Comparison of ENCODE assay signal across 19 cellular contexts in the genomic region with DNA sequence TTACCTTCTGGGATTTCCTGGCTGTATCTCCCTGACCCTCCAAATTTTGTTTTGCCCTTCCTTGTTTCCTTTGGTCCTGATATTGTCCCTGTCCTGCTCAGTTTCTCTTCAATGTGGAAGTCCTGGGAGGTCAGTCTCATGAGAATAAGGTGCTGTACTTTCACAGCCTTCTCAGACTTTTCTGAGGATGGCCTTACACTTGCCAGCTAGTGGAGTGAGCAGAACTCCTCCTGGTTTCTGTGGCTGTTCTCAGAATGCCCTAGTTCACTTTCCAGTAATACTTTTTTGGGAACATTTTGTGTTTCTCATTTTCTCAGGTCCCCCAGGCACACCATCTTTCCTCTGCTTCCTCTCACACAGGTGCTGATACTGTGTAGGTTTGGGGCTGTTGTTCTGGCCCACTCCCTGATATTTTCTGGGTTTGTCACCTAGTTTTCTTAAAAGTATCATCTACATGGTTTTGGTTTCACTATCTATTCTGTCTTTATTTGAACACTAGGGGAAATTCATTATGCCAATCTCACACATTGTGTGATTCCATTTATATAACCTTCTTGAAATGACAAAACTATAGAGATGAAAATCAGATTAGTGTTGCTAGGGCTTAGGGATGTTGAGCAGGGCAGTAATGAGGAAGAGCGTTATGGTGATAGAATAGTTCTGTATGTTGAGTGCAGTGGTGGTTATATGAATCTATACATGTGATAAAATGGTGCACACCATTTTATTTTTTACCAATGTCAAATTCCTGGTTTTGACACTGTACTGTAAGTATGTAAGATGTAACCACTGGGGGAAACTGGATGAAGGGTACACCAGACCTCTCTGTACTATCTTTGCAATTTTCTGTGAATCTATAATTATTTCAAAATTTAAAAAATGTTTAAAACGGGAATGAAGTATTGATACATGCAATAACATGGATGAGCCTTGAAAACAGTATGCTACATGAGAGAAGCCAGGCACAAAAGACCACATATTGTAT. TPM values are rescaled to one million over a fixed set of nuclear protein-coding genes. Genes with fewer than 3 reads are reported as not detected.
DNase-seq lines count a peak whose midpoint lies in the region; ATAC-seq and TF ChIP-seq lines count a peak whose summit lies in the region.
"Had no signal": no experiment of that assay in that cellular context is flagged by ENCODE, and none has a peak within 500 bp of the region (broad histone marks: within the 10 kb centered on the region; RNA-seq: fewer than 3 reads in every experiment).

No MANE protein-coding gene starts in this region.

- H3K4me3 ChIP-seq in GM23338: no peak overlapping the region

- H3K9me3 Mint-ChIP-seq in activated CD4-positive, alpha-beta T cell treated with anti-CD3 and anti-CD28 coated beads for 36 hours (ENCODE audit: low read depth): peaks cover 2% of the 10 kb centered on the region
- H3K9me3 Mint-ChIP-seq in GM23338: no peaks in the 10 kb centered on the region
- no peaks in the 10 kb centered on the region for H3K9me3 Mint-ChIP-seq in activated CD8-positive, alpha-beta T cell treated with anti-CD3 and anti-CD28 coated beads for 36 hours
- peaks cover 3% of the 10 kb centered on the region for H3K9me3 Mint-ChIP-seq in neural crest cell
- H3K9me3 Mint-ChIP-seq: CD4-positive, alpha-beta T cell had no signal

- DNase-seq in activated CD4-positive, alpha-beta T cell treated with anti-CD3 and anti-CD28 coated beads for 36 hours: no peak
- no peak for DNase-seq in activated CD4-positive, alpha-beta T cell treated with anti-CD3 and anti-CD28 coated beads for 48 hours
- DNase-seq in GM23338 (ENCODE audit: low spot score): no peak
- DNase-seq in activated CD8-positive, alpha-beta T cell treated with anti-CD3 and anti-CD28 coated beads for 36 hours: no peak
- no peak for DNase-seq in neural crest cell (ENCODE audit: low read depth, low spot score)
- DNase-seq in NOMO-1 (lab: John Stamatoyannopoulos, UW; ENCODE audit: unreplicated experiment in 2 of 2): no peak
- DNase-seq in activated effector memory CD4-positive, alpha-beta T cell treated with anti-CD3 and anti-CD28 coated beads, Interleukin-2, amount 50 U/mL, for 16 hours: no peak
- DNase-seq: 8988T; activated CD4-positive, alpha-beta T cell treated with anti-CD3 and anti-CD28 coated beads for 1 hour; activated gamma-delta T cell treated with Interleukin-2 at 50 U/mL for 16 hours; CD4-positive, alpha-beta T cell; effector memory CD4-positive, alpha-beta T cell; EL; NCI-H2171; stimulated activated CD4-positive, alpha-beta T cell treated with anti-CD3 and anti-CD28 coated beads, Interleukin-12 subunit alpha, Interleukin-12 subunit beta, amount 100 ng/mL, for 4 hours; substantia nigra had no signal

- H3K36me3 Mint-ChIP-seq in activated CD4-positive, alpha-beta T cell treated with anti-CD3 and anti-CD28 coated beads for 36 hours (ENCODE audit: low read depth): peaks cover 2% of the 10 kb centered on the region
- no peaks in the 10 kb centered on the region for H3K36me3 Mint-ChIP-seq in GM23338 (ENCODE audit: low read depth)
- H3K36me3 Mint-ChIP-seq in activated CD8-positive, alpha-beta T cell treated with anti-CD3 and anti-CD28 coated beads for 36 hours (ENCODE audit: low read depth): no peaks in the 10 kb centered on the region
- H3K36me3 Mint-ChIP-seq in neural crest cell (ENCODE audit: low read depth): no peaks in the 10 kb centered on the region

- no peak overlapping the region for H3K4me2 ChIP-seq in GM23338

- H3K36me3 ChIP-seq in GM23338 (ENCODE audit: insufficient read depth): no peaks in the 10 kb centered on the region

- no peaks in the 10 kb centered on the region for H3K9me2 ChIP-seq in GM23338 (ENCODE audit: insufficient read depth)

- POLR2A ChIA-PET in activated CD4-positive, alpha-beta T cell treated with anti-CD3 and anti-CD28 coated beads for 36 hours (lab: Charles Lee): no interaction called here
- POLR2A ChIA-PET in activated CD8-positive, alpha-beta T cell treated with anti-CD3 and anti-CD28 coated beads for 36 hours (lab: Charles Lee): interaction anchor here (1.0 kb wide), 1 partner anchor 141 kb away, joined by 4 read pairs; no protein-coding TSS in a partner anchor

- H3K79me2 ChIP-seq in GM23338 (replicated peaks; ENCODE audit: insufficient read depth): no peaks in the 10 kb centered on the region

- no peaks in the 10 kb centered on the region for H3K27me3 Mint-ChIP-seq in activated CD4-positive, alpha-beta T cell treated with anti-CD3 and anti-CD28 coated beads for 36 hours
- H3K27me3 Mint-ChIP-seq in GM23338 (ENCODE audit: insufficient read depth, low read depth, poor library complexity): no peaks in the 10 kb centered on the region
- H3K27me3 Mint-ChIP-seq in activated CD8-positive, alpha-beta T cell treated with anti-CD3 and anti-CD28 coated beads for 36 hours: no peaks in the 10 kb centered on the region
- no peaks in the 10 kb centered on the region for H3K27me3 Mint-ChIP-seq in neural crest cell (ENCODE audit: low read depth)
- H3K27me3 Mint-ChIP-seq: CD4-positive, alpha-beta T cell; progenitor cell of endocrine pancreas had no signal

- H3K4me1 Mint-ChIP-seq in activated CD4-positive, alpha-beta T cell treated with anti-CD3 and anti-CD28 coated beads for 36 hours: peaks cover 21% of the 10 kb centered on the region
- H3K4me1 Mint-ChIP-seq in GM23338 (no peaks in the 10 kb centered on the region), neural crest cell (no peaks in the 10 kb centered on the region)
- H3K4me1 Mint-ChIP-seq in activated CD8-positive, alpha-beta T cell treated with anti-CD3 and anti-CD28 coated beads for 36 hours (ENCODE audit: low read depth): peaks cover 23% of the 10 kb centered on the region

- H3K27me3 ChIP-seq in GM23338 (ENCODE audit: insufficient read depth): no peaks in the 10 kb centered on the region

- no peaks in the 10 kb centered on the region for H4K20me1 ChIP-seq in GM23338 (replicated peaks; ENCODE audit: insufficient read depth)

- peak; percentile 84 for ATAC-seq in activated CD4-positive, alpha-beta T cell treated with anti-CD3 and anti-CD28 coated beads for 36 hours
- no peak for ATAC-seq in GM23338
- ATAC-seq in activated CD8-positive, alpha-beta T cell treated with anti-CD3 and anti-CD28 coated beads for 36 hours: peak; percentile 79
- no peak for ATAC-seq in GM18909 (IDR thresholded peaks at IDR 0.05; ENCODE audit: poor library complexity, unreplicated experiment)
- ATAC-seq: left lobe of liver had no signal

- H3K27ac ChIP-seq in GM23338 (ENCODE audit: low read depth): no peak overlapping the region

- TF ChIP-seq CTCF in GM23338 (conservative IDR thresholded peaks at IDR 0.05; ENCODE audit: low read depth in 2 of 2) (no peak), neural crest cell (conservative IDR thresholded peaks at IDR 0.05) (no peak)
- TF ChIP-seq CTCF in activated CD8-positive, alpha-beta T cell treated with anti-CD3 and anti-CD28 coated beads for 36 hours (IDR thresholded peaks at IDR 0.05): no peak

- no peaks in the 10 kb centered on the region for H3F3A ChIP-seq in GM23338 (replicated peaks; ENCODE audit: low read depth)

- CTCF ChIA-PET in activated CD4-positive, alpha-beta T cell treated with anti-CD3 and anti-CD28 coated beads for 36 hours (lab: Charles Lee): interaction anchor here (0.5 to 1.1 kb wide), 2 partner anchors 28 to 296 kb away, joined by 3 to 5 read pairs; no protein-coding TSS in a partner anchor
- CTCF ChIA-PET in activated CD8-positive, alpha-beta T cell treated with anti-CD3 and anti-CD28 coated beads for 36 hours (lab: Charles Lee): interaction anchor here (1.2 kb wide), 1 partner anchor 30 kb away, joined by 3 read pairs; no protein-coding TSS in a partner anchor

- H3K4me1 ChIP-seq in GM23338 (ENCODE audit: insufficient read depth): no peaks in the 10 kb centered on the region

- no peak overlapping the region for H3K4me3 Mint-ChIP-seq in activated CD4-positive, alpha-beta T cell treated with anti-CD3 and anti-CD28 coated beads for 36 hours
- H3K4me3 Mint-ChIP-seq in GM23338: no peak overlapping the region
- no peak overlapping the region for H3K4me3 Mint-ChIP-seq in activated CD8-positive, alpha-beta T cell treated with anti-CD3 and anti-CD28 coated beads for 36 hours
- no peak overlapping the region for H3K4me3 Mint-ChIP-seq in neural crest cell
- H3K4me3 Mint-ChIP-seq: CD4-positive, alpha-beta T cell had no signal

- 0 out of 2 replicates have a peak overlapping the region, but pooled peaks have one; percentile 69 for H2AFZ ChIP-seq in GM23338

- intact Hi-C loops in activated CD4-positive, alpha-beta T cell treated with anti-CD3 and anti-CD28 coated beads for 36 hours (cut with DNase I, micrococcal nuclease): no loop called here
- intact Hi-C loops in activated CD8-positive, alpha-beta T cell treated with anti-CD3 and anti-CD28 coated beads for 36 hours (cut with micrococcal nuclease): no loop called here

- peak overlapping the region; percentile 75 for H3K27ac Mint-ChIP-seq in activated CD4-positive, alpha-beta T cell treated with anti-CD3 and anti-CD28 coated beads for 36 hours
- H3K27ac Mint-ChIP-seq in GM23338 (no peak overlapping the region), neural crest cell (ENCODE audit: unreplicated experiment) (peak overlapping the region; percentile 1)
- H3K27ac Mint-ChIP-seq in activated CD8-positive, alpha-beta T cell treated with anti-CD3 and anti-CD28 coated beads for 36 hours: peak overlapping the region; percentile 72
- H3K27ac Mint-ChIP-seq: CD4-positive, alpha-beta T cell; progenitor cell of endocrine pancreas had no signal

TF ChIP-seq in GM23338, 12 proteins besides CTCF, POLR2A, EP300 and RAD21 (continues in another document):
- no peak for TF ChIP-seq EZH2phosphoT487 (IDR thresholded peaks at IDR 0.05; ENCODE audit: unreplicated experiment)
- TF ChIP-seq EZH2 (IDR thresholded peaks at IDR 0.05; ENCODE audit: low read depth, unreplicated experiment): no peak

RNA-seq across cellular contexts. Expression of gene BRPF3, which starts 27.2 kb away (rescaled TPM):
- total RNA-seq in activated CD4-positive, alpha-beta T cell treated with anti-CD3 and anti-CD28 coated beads for 36 hours: 10 to 100 TPM; 18.0 to 26.0 TPM
- 33.2 and 47.5 TPM in 2 replicates for total RNA-seq in GM23338 (2014; rRNA removed; shearing (Covaris generic))
- 11.3 and 11.8 TPM in 2 replicates for polyA plus RNA-seq in GM23338 (2016; fragmentation: Nextera tagmentation; extraction: Ambion mirVana)
- total RNA-seq in activated CD8-positive, alpha-beta T cell treated with anti-CD3 and anti-CD28 coated beads for 36 hours: 10 to 100 TPM; 15.1 to 20.9 TPM
- 54.1 and 57.3 TPM in 2 replicates for total RNA-seq in neural crest cell

RNA-seq across cellular contexts. Expression of gene MAPK13, which starts 39.0 kb away (rescaled TPM):
- 10 to 100 TPM; 63.0 to 65.1 TPM for total RNA-seq in activated CD4-positive, alpha-beta T cell treated with anti-CD3 and anti-CD28 coated beads for 36 hours
- 7.7 and 12.3 TPM in 2 replicates for total RNA-seq in GM23338 (2014; rRNA removed; shearing (Covaris generic))
- polyA plus RNA-seq in GM23338 (2016; fragmentation: Nextera tagmentation; extraction: Ambion mirVana): 6.3 TPM in 2 replicates
- 10 to 100 TPM; 60.4 to 60.9 TPM for total RNA-seq in activated CD8-positive, alpha-beta T cell treated with anti-CD3 and anti-CD28 coated beads for 36 hours
- total RNA-seq in neural crest cell: 2.0 TPM in 2 replicates

Comparison
In these comparisons a context has a peak if more than half of its experiments do, and no peak if none do; other contexts are left out.
1. ATAC-seq: peak in activated CD4-positive, alpha-beta T cell treated with anti-CD3 and anti-CD28 coated beads for 36 hours (single experiment) and activated CD8-positive, alpha-beta T cell treated with anti-CD3 and anti-CD28 coated beads for 36 hours (single experiment); none in GM23338 (single experiment) and GM18909 (single experiment).